Comparison of ENCODE assay signal across 8 cellular contexts in the genomic region with DNA sequence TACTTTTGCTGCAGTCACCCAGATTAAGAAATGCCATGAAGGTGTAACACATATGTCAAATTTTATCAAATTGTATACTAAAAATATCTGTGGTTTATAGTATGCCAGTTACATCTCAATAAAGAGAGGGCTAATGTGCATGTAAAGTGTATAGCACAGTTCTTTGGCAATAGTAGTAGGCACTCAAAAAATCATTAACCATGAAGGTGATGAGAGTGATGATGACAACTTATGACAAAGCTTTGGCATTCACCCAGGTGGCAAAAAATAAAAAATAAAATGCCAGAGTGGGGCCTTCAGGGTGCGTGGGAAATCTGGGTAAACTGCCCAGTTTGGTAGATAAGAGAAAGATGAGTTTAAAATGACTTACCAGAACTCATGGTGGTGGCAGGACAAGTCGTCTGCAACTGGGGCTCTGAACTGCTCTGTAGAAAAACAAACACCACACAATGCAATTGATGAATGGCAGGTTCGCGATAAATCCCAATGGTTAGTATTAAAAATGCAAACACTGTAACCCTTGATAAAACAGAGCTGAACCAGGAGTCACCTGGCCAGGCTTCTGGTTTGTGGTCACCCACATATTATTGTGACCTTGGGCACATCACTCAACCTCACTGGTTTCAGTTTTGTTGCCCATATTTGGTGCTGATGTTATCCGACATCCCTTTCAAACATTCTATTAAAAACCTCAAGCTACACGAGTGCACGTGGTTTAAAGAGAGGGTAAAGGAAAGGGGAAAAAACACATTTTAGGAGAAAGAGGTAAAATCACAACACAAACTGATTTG.
A peak's percentile ranks its signal among the peaks of the same experiment; 100 is the strongest.
DNase-seq lines count a peak whose midpoint lies in the region; ATAC-seq and TF ChIP-seq lines count a peak whose summit lies in the region.

No MANE protein-coding gene starts in this region.

- H3K36me3 ChIP-seq in transverse colon (no peaks in the 10 kb centered on the region), vagina (no peaks in the 10 kb centered on the region)

- H3K4me3 ChIP-seq in transverse colon = no peak overlapping the region
- H3K4me3 ChIP-seq in vagina = no peak overlapping the region

- no peaks in the 10 kb centered on the region for H3K36me3 Mint-ChIP-seq in activated CD8-positive, alpha-beta memory T cell treated with anti-CD3 and anti-CD28 coated beads, Interleukin-2, amount 10 ng/mL, durations not matched to agents 7 days and 5 days
- no peaks in the 10 kb centered on the region for H3K36me3 Mint-ChIP-seq in activated CD8-positive, alpha-beta T cell treated with anti-CD3 and anti-CD28 coated beads for 36 hours (ENCODE audit: low read depth)

- H3K27ac Mint-ChIP-seq in activated CD8-positive, alpha-beta memory T cell treated with anti-CD3 and anti-CD28 coated beads, Interleukin-2, amount 10 ng/mL, durations not matched to agents 7 days and 5 days = no peak overlapping the region
- no peak overlapping the region for H3K27ac Mint-ChIP-seq in activated CD8-positive, alpha-beta T cell treated with anti-CD3 and anti-CD28 coated beads for 36 hours

- no peak overlapping the region for H3K4me3 Mint-ChIP-seq in activated CD8-positive, alpha-beta memory T cell treated with anti-CD3 and anti-CD28 coated beads, Interleukin-2, amount 10 ng/mL, durations not matched to agents 7 days and 5 days
- H3K4me3 Mint-ChIP-seq in activated CD8-positive, alpha-beta T cell treated with anti-CD3 and anti-CD28 coated beads for 36 hours = no peak overlapping the region

- WGBS in transverse colon (ENCODE audit: low coverage in 1 of 2), 2 donors = 59 to 76% methylated on average over 5 to 7 of the region's 7 CpGs

- peak; percentile 77 for DNase-seq in activated CD8-positive, alpha-beta memory T cell treated with anti-CD3 and anti-CD28 coated beads, Interleukin-2, amount 10 ng/mL, durations not matched to agents 7 days and 5 days
- DNase-seq in activated CD8-positive, alpha-beta memory T cell treated with anti-CD3 and anti-CD28 coated beads, Interleukin-2, amount 50 U/mL, for 48 hours = no peak
- DNase-seq in activated CD8-positive, alpha-beta T cell treated with anti-CD3 and anti-CD28 coated beads for 36 hours = peak; percentile 44
- DNase-seq in transverse colon (no peak), vagina (ENCODE audit: extremely low spot score in 2 of 2) (no peak), OCI-M2 (lab: John Stamatoyannopoulos, UW; ENCODE audit: unreplicated experiment) (no peak), RKO (ENCODE audit: low spot score) (no peak)

- peaks cover 19% of the 10 kb centered on the region for H3K4me1 Mint-ChIP-seq in activated CD8-positive, alpha-beta memory T cell treated with anti-CD3 and anti-CD28 coated beads, Interleukin-2, amount 10 ng/mL, durations not matched to agents 7 days and 5 days
- H3K4me1 Mint-ChIP-seq in activated CD8-positive, alpha-beta T cell treated with anti-CD3 and anti-CD28 coated beads for 36 hours (ENCODE audit: low read depth) = peaks cover 6% of the 10 kb centered on the region

- H3K27ac ChIP-seq in transverse colon = peak overlapping the region; percentile 27 to 89 (median 88)
- no peak overlapping the region for H3K27ac ChIP-seq in vagina

- no peaks in the 10 kb centered on the region for H3K9me3 ChIP-seq in transverse colon
- H3K9me3 ChIP-seq in vagina = no peaks in the 10 kb centered on the region

- ATAC-seq in activated CD8-positive, alpha-beta memory T cell treated with anti-CD3 and anti-CD28 coated beads, Interleukin-2, amount 10 ng/mL, durations not matched to agents 7 days and 5 days = peak; percentile 77
- peak; percentile 85 for ATAC-seq in HG02981 (IDR thresholded peaks at IDR 0.05; ENCODE audit: unreplicated experiment)
- peak; percentile 65 for ATAC-seq in activated CD8-positive, alpha-beta T cell treated with anti-CD3 and anti-CD28 coated beads for 36 hours

- TF ChIP-seq CTCF in activated CD8-positive, alpha-beta T cell treated with anti-CD3 and anti-CD28 coated beads for 36 hours (IDR thresholded peaks at IDR 0.05) = no peak
- no peak for TF ChIP-seq CTCF in transverse colon (IDR thresholded peaks at IDR 0.05)
- no peak for TF ChIP-seq CTCF in vagina (IDR thresholded peaks at IDR 0.05)

- H3K27me3 Mint-ChIP-seq in activated CD8-positive, alpha-beta memory T cell treated with anti-CD3 and anti-CD28 coated beads, Interleukin-2, amount 10 ng/mL, durations not matched to agents 7 days and 5 days = peaks cover 45% of the 10 kb centered on the region
- H3K27me3 Mint-ChIP-seq in activated CD8-positive, alpha-beta T cell treated with anti-CD3 and anti-CD28 coated beads for 36 hours = peaks cover under 1% of the 10 kb centered on the region

- H3K9me3 Mint-ChIP-seq in activated CD8-positive, alpha-beta memory T cell treated with anti-CD3 and anti-CD28 coated beads, Interleukin-2, amount 10 ng/mL, durations not matched to agents 7 days and 5 days (ENCODE audit: low read depth) = no peaks in the 10 kb centered on the region
- H3K9me3 Mint-ChIP-seq in activated CD8-positive, alpha-beta T cell treated with anti-CD3 and anti-CD28 coated beads for 36 hours = no peaks in the 10 kb centered on the region

- TF ChIP-seq EP300 in transverse colon (IDR thresholded peaks at IDR 0.05; ENCODE audit: low read depth) = no peak

- no peaks in the 10 kb centered on the region for H3K27me3 ChIP-seq in transverse colon
- no peaks in the 10 kb centered on the region for H3K27me3 ChIP-seq in vagina

- intact Hi-C loops in activated CD8-positive, alpha-beta T cell treated with anti-CD3 and anti-CD28 coated beads for 36 hours (cut with micrococcal nuclease) = loop anchor here (10.0 kb wide), 1 partner anchor 66 kb away; no protein-coding TSS in a partner anchor
- intact Hi-C loops in transverse colon (cut with DNase I; ENCODE audit: low total_unique reads) = loop anchor here (10.0 kb wide), 1 partner anchor 124 kb away; the partner anchor contains the start of gene SORBS1
- intact Hi-C loops in vagina (cut with DNase I) = no loop called here

- TF ChIP-seq POLR2A in transverse colon (IDR thresholded peaks at IDR 0.05) (no peak), vagina (IDR thresholded peaks at IDR 0.05) (no peak)

- CTCF ChIA-PET in activated CD8-positive, alpha-beta memory T cell treated with anti-CD3 and anti-CD28 coated beads, Interleukin-2, amount 10 ng/mL, durations not matched to agents 7 days and 5 days (lab: Charles Lee) = interaction anchor here (0.8 to 4.3 kb wide), 5 partner anchors 11 to 253 kb away, joined by 3 to 40 read pairs (median 3); partner anchors contain the start of gene TCTN3
- CTCF ChIA-PET in activated CD8-positive, alpha-beta T cell treated with anti-CD3 and anti-CD28 coated beads for 36 hours (lab: Charles Lee) = interaction anchor here (7.2 kb wide), 1 partner anchor 10 kb away, joined by 66 read pairs; no protein-coding TSS in a partner anchor

- in situ Hi-C loops in transverse colon (cut with MboI; ENCODE audit: low pct_ligation_motif_present in 1 of 4, low pct_unique_long_range_greater_than_20kb in 1 of 4, low sequenced_read_pairs in 3 of 4) = loop anchor here in 1 of 4 donors (25.0 kb wide), 1 partner anchor 396 kb away; no protein-coding TSS in a partner anchor

- POLR2A ChIA-PET in activated CD8-positive, alpha-beta T cell treated with anti-CD3 and anti-CD28 coated beads for 36 hours (lab: Charles Lee) = no interaction called here

- H3K4me1 ChIP-seq in transverse colon (peaks cover 9 to 37% (median 18%) of the 10 kb centered on the region in 4 donors), vagina (peaks cover 15% of the 10 kb centered on the region)

Comparison
In these comparisons a context has a peak if more than half of its experiments do, and no peak if none do; other contexts are left out.
1. DNase-seq: peak in activated CD8-positive, alpha-beta memory T cell treated with anti-CD3 and anti-CD28 coated beads, Interleukin-2, amount 10 ng/mL, durations not matched to agents 7 days and 5 days (single experiment) and activated CD8-positive, alpha-beta T cell treated with anti-CD3 and anti-CD28 coated beads for 36 hours (single experiment); none in activated CD8-positive, alpha-beta memory T cell treated with anti-CD3 and anti-CD28 coated beads, Interleukin-2, amount 50 U/mL, for 48 hours (single experiment), transverse colon (single experiment), vagina (0 of 2), OCI-M2 (single experiment) and RKO (single experiment).
2. Peak in every context shown above with its lines, with median percentiles within 50 percentile points of each other: ATAC-seq.